Comparison of ENCODE assay signal across 12 cellular contexts in genomic region chr3:177905173-177905894, GRCh38.
A peak's percentile ranks its signal among the peaks of the same experiment; 100 is the strongest.
DNase-seq lines count a peak whose midpoint lies in the region; ATAC-seq and TF ChIP-seq lines count a peak whose summit lies in the region.
"Had no signal": no experiment of that assay in that cellular context is flagged by ENCODE, and none has a peak within 500 bp of the region (broad histone marks: within the 10 kb centered on the region; RNA-seq: fewer than 3 reads in every experiment).

No MANE protein-coding gene starts in this region.

- DNase-seq in ELR (ENCODE audit: low read depth) (peak; percentile 36), body of pancreas (no peak), hepatic stellate cell (ENCODE audit: low spot score) (peak; percentile 54), skeletal muscle cell (ENCODE audit: low read depth) (peak; percentile 42), MV-4-11 (lab: John Stamatoyannopoulos, UW) (no peak), substantia nigra (lab: John Stamatoyannopoulos, UW) (no peak), HuH-7 (ENCODE audit: low spot score) (no peak)
- DNase-seq: activated naive CD8-positive, alpha-beta T cell treated with anti-CD3 and anti-CD28 coated beads for 36 hours; GF-D8; T-helper 1 cell had no signal

- TF ChIP-seq POLR2A in body of pancreas (IDR thresholded peaks at IDR 0.05): no peak

- H3K4me1 ChIP-seq in body of pancreas: peaks cover 14% of the 10 kb centered on the region

- H3K36me3 ChIP-seq in body of pancreas (replicated peaks in 1 of 2; ENCODE audit: insufficient read depth in 1 of 2, low read depth in 2 of 2): no peaks in the 10 kb centered on the region

- H3K27me3 ChIP-seq in body of pancreas: no peaks in the 10 kb centered on the region

- TF ChIP-seq CTCF in body of pancreas (IDR thresholded peaks at IDR 0.05): no peak

- H3K4me3 ChIP-seq in body of pancreas: no peak overlapping the region
- no peak overlapping the region for H3K4me3 ChIP-seq in skeletal muscle cell (ENCODE audit: low read depth, low read length)

- H3K27ac ChIP-seq in body of pancreas (peak overlapping the region in 3 of 4 donors; percentile 52 to 76 (median 75)), substantia nigra (ENCODE audit: low read depth, low read length, poor library complexity, severe bottlenecking) (no peak overlapping the region)
- H3K27ac ChIP-seq: KMS-11 had no signal

- no peaks in the 10 kb centered on the region for H3K9me3 ChIP-seq in body of pancreas

- 39 to 56% methylated on average over 3 of the region's 3 CpGs for WGBS in body of pancreas, 2 donors

- intact Hi-C loops in body of pancreas (cut with DNase I): no loop called here

- peak; percentile 63 for ATAC-seq in body of pancreas
- no peak for ATAC-seq in GM18517 (IDR thresholded peaks at IDR 0.05; ENCODE audit: unreplicated experiment)

Comparison
In these comparisons a context has a peak if more than half of its experiments do, and no peak if none do; other contexts are left out.
1. DNase-seq: peak in ELR (single experiment), hepatic stellate cell (single experiment) and skeletal muscle cell (single experiment); none in body of pancreas (0 of 4), MV-4-11 (single experiment), substantia nigra (0 of 49) and HuH-7 (single experiment).